In the genomic region with DNA sequence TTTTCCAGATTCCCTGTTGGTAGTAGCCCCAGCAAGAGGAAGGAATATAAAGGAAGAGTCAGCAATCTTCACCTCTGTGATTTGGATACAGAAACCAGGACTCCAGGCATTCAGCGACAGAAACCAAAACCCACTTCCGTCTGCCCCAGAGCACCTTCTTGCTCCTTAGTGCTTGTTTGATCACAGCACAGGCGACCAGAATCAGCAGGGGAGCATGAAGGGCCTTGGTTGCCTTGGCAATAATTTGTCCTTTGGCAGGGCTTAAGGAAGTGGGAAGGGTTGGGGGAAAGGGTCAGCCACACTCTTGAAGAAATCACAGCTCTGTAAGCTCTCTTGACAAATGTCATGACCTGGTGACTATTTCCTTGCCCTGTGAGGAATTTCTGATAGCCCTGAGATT, we compare ENCODE assay signal across 21 cellular contexts.
"Had no signal": no experiment of that assay in that cellular context is flagged by ENCODE, and none has a peak within 500 bp of the region (broad histone marks: within the 10 kb centered on the region; RNA-seq: fewer than 3 reads in every experiment).

No MANE protein-coding gene starts in this region.

- H3K9ac ChIP-seq: parathyroid adenoma had no signal

- H3K9me3 ChIP-seq: mucosa of descending colon, right lobe of liver, suprapubic skin, vagina had no signal

- DNase-seq: activated B cell treated with CpG ODN at 0.5 μM for 24 hours; activated CD4-positive, alpha-beta T cell treated with anti-CD3 and anti-CD28 coated beads for 48 hours; activated CD8-positive, alpha-beta T cell treated with anti-CD3 and anti-CD28 coated beads, Interleukin-2, amount 10 ng/mL, durations not matched to agents 7 days and 5 days; activated naive CD4-positive, alpha-beta T cell treated with anti-CD3 and anti-CD28 coated beads for 36 hours; activated T-cell treated with anti-CD3 and anti-CD28 coated beads, Interleukin-2, amount 50 U/mL, for 4 hours; caudate nucleus; foreskin keratinocyte; glutamatergic neuron; hippocampal formation; mucosa of descending colon; naive B cell; right lobe of liver; small intestine; stimulated activated CD4-positive, alpha-beta T cell treated with anti-CD3 and anti-CD28 coated beads, Interleukin-15, amount 100 ng/mL, for 24 hours; stimulated activated CD4-positive, alpha-beta T cell treated with anti-CD3 and anti-CD28 coated beads, Interleukin-2, amount 100 ng/mL, for 48 hours; stimulated activated naive CD8-positive, alpha-beta T cell treated with anti-CD3 and anti-CD28 coated beads, Interleukin-15, amount 100 ng/mL, for 72 hours; T-helper 2 cell; trophoblast cell had no signal

- H3K4me3 ChIP-seq: mucosa of descending colon, right lobe of liver, suprapubic skin, vagina had no signal

- H2AFZ ChIP-seq: parathyroid adenoma had no signal

- H3K27ac ChIP-seq: foreskin keratinocyte, parathyroid adenoma, right lobe of liver, suprapubic skin, vagina had no signal

- H3K27me3 ChIP-seq: foreskin keratinocyte, right lobe of liver, suprapubic skin, vagina had no signal

- H3K36me3 ChIP-seq: right lobe of liver, suprapubic skin, vagina had no signal

- H3K79me2 ChIP-seq: parathyroid adenoma had no signal

- H3K4me1 ChIP-seq: foreskin keratinocyte, parathyroid adenoma, right lobe of liver, suprapubic skin, vagina had no signal
